ENCODE assay signal across 13 cellular contexts in genomic region chr1:92817137-92817697, GRCh38.
"Had no signal": no experiment of that assay in that cellular context is flagged by ENCODE, and none has a peak within 500 bp of the region (broad histone marks: within the 10 kb centered on the region; RNA-seq: fewer than 3 reads in every experiment).

No MANE protein-coding gene starts in this region.

- H3K27ac ChIP-seq: esophagus muscularis mucosa, left ventricle myocardium inferior, skin epidermis, tibial artery, WERI-Rb-1 had no signal

- H3K9me3 ChIP-seq: esophagus muscularis mucosa, tibial artery had no signal

- DNase-seq: activated CD4-positive, alpha-beta T cell treated with anti-CD3 and anti-CD28 coated beads for 4 hours; activated CD8-positive, alpha-beta memory T cell treated with anti-CD3 and anti-CD28 coated beads, Interleukin-2, amount 50 U/mL, for 48 hours; activated CD8-positive, alpha-beta T cell treated with anti-CD3 and anti-CD28 coated beads, Interleukin-2, amount 10 ng/mL, durations not matched to agents 7 days and 5 days; activated naive CD4-positive, alpha-beta T cell; aorta; left ventricle myocardium inferior; T-helper 1 cell; tibial artery; WERI-Rb-1 had no signal

- H3K27me3 ChIP-seq: esophagus muscularis mucosa, tibial artery had no signal

- H3K36me3 ChIP-seq: esophagus muscularis mucosa, left ventricle myocardium inferior, tibial artery, WERI-Rb-1 had no signal

- FAIRE-seq: bronchial epithelial cell, endometrium had no signal

- H3K4me1 ChIP-seq: esophagus muscularis mucosa, left ventricle myocardium inferior, tibial artery had no signal

- H3K4me3 ChIP-seq: esophagus muscularis mucosa, left ventricle myocardium inferior, skin epidermis, tibial artery had no signal

- H3K27ac Mint-ChIP-seq: activated CD8-positive, alpha-beta T cell treated with anti-CD3 and anti-CD28 coated beads, Interleukin-2, amount 10 ng/mL, durations not matched to agents 7 days and 5 days had no signal

- ATAC-seq: activated CD8-positive, alpha-beta T cell treated with anti-CD3 and anti-CD28 coated beads, Interleukin-2, amount 10 ng/mL, durations not matched to agents 7 days and 5 days had no signal

- H3K4me3 Mint-ChIP-seq: activated CD8-positive, alpha-beta T cell treated with anti-CD3 and anti-CD28 coated beads, Interleukin-2, amount 10 ng/mL, durations not matched to agents 7 days and 5 days had no signal
